Comparison of ENCODE assay signal across 1 cellular context in genomic region chr1:7159116-7159781, GRCh38.
TF ChIP-seq lines count a peak whose summit lies in the region.

No MANE protein-coding gene starts in this region.

TF ChIP-seq in HepG2, 621 proteins besides CTCF, POLR2A, EP300 and RAD21 (continued from another document):
- TF ChIP-seq PAXIP1 (CRISPR knock-in tag; conservative IDR thresholded peaks at IDR 0.05), result peak; percentile 36
- no peak for TF ChIP-seq ZNF136 (CRISPR knock-in tag; IDR thresholded peaks at IDR 0.05; ENCODE audit: low read depth)
- no peak for TF ChIP-seq PRPF4 (IDR thresholded peaks at IDR 0.05; ENCODE audit: low read depth, low read length, poor library complexity, severe bottlenecking)
- peak; percentile 30; the same call in 1 of the 2 replicates for TF ChIP-seq HOXA3 (CRISPR knock-in tag; IDR thresholded peaks at IDR 0.05)
- peak; percentile 80 for TF ChIP-seq RARA (CRISPR knock-in tag; IDR thresholded peaks at IDR 0.05)
- TF ChIP-seq TCF7 (IDR thresholded peaks at IDR 0.05; ENCODE audit: low read depth), result 0 out of 2 replicates have a peak, but pooled peaks have one; percentile 38
- 0 out of 2 replicates have a peak, but pooled peaks have one; percentile 2 for TF ChIP-seq CREB1 (IDR thresholded peaks at IDR 0.05)
- no peak for TF ChIP-seq CREB1 (CRISPR knock-in tag; IDR thresholded peaks at IDR 0.05)
- TF ChIP-seq SALL1 (CRISPR knock-in tag; IDR thresholded peaks at IDR 0.05), result peak; percentile 21; the same call in 1 of the 2 replicates
